In genomic region chr2:27494284-27494943, GRCh38 we compare ENCODE assay signal across 8 cellular contexts. TPM values are rescaled to one million over a fixed set of nuclear protein-coding genes. Genes with fewer than 3 reads are reported as not detected.
DNase-seq lines count a peak whose midpoint lies in the region; ATAC-seq and TF ChIP-seq lines count a peak whose summit lies in the region.

No MANE protein-coding gene starts in this region.

- peak overlapping the region; percentile 84 for H3K4me3 ChIP-seq in HUES64 (ENCODE audit: low read length)
- H3K4me3 ChIP-seq in kidney epithelial cell (ENCODE audit: low read depth, low read length), result peak overlapping the region; percentile 58

- peaks cover 24% of the 10 kb centered on the region for H3K27me3 Mint-ChIP-seq in brain
- peaks cover 51 to 61% of the 10 kb centered on the region in 2 donors for H3K27me3 Mint-ChIP-seq in stimulated activated naive B cell treated with anti-CD40 and anti-IgM and Interleukin-4, amounts not matched to agents 10 μg/mL and 1 μg/mL and 100 μg/mL, for 72 hours

- H3K36me3 Mint-ChIP-seq in brain, result peaks cover 9% of the 10 kb centered on the region
- peaks cover 0 to 3% of the 10 kb centered on the region in 2 donors for H3K36me3 Mint-ChIP-seq in stimulated activated naive B cell treated with anti-CD40 and anti-IgM and Interleukin-4, amounts not matched to agents 10 μg/mL and 1 μg/mL and 100 μg/mL, for 72 hours

- no peak for DNase-seq in kidney epithelial cell (ENCODE audit: low read depth)
- no peak for DNase-seq in stimulated activated naive B cell treated with anti-CD40 and anti-IgM and Interleukin-4, amounts not matched to agents 10 μg/mL and 1 μg/mL and 100 μg/mL, for 72 hours
- DNase-seq in GM10266 (ENCODE audit: extremely low spot score), result no peak
- DNase-seq in midbrain (lab: John Stamatoyannopoulos, UW), result no peak
- no peak for DNase-seq in germinal center (ENCODE audit: low spot score)
- DNase-seq in NCI-H524 (lab: John Stamatoyannopoulos, UW), result no peak

- H3K9me3 Mint-ChIP-seq in brain, result peaks cover 0 to 3% (median 0%) of the 10 kb centered on the region in 5 experiments
- no peaks in the 10 kb centered on the region for H3K9me3 Mint-ChIP-seq in stimulated activated naive B cell treated with anti-CD40 and anti-IgM and Interleukin-4, amounts not matched to agents 10 μg/mL and 1 μg/mL and 100 μg/mL, for 72 hours

- ATAC-seq in stimulated activated naive B cell treated with anti-CD40 and anti-IgM and Interleukin-4, amounts not matched to agents 10 μg/mL and 1 μg/mL and 100 μg/mL, for 72 hours (replicated peaks), result no peak

- H3K9me3 ChIP-seq in HUES64 (ENCODE audit: insufficient read depth, low read depth, low read length), result no peaks in the 10 kb centered on the region

- H3K4me1 Mint-ChIP-seq in brain, result peaks cover 34% of the 10 kb centered on the region
- H3K4me1 Mint-ChIP-seq in stimulated activated naive B cell treated with anti-CD40 and anti-IgM and Interleukin-4, amounts not matched to agents 10 μg/mL and 1 μg/mL and 100 μg/mL, for 72 hours, result peaks cover 9 to 26% of the 10 kb centered on the region in 2 donors

- H3K27me3 ChIP-seq in HUES64 (ENCODE audit: insufficient read depth, low read length) (peaks cover 48% of the 10 kb centered on the region), kidney epithelial cell (ENCODE audit: control insufficient read depth, insufficient read depth, low read length) (no peaks in the 10 kb centered on the region)

- TF ChIP-seq CTCF in brain (conservative IDR thresholded peaks at IDR 0.05) (no peak), kidney epithelial cell (IDR thresholded peaks at IDR 0.05; ENCODE audit: insufficient read depth, low read length, poor library complexity, severe bottlenecking) (no peak), GM10266 (IDR thresholded peaks at IDR 0.05; ENCODE audit: control insufficient read depth, insufficient read depth, low read depth, missing control alignments) (no peak)

- H3K4me3 Mint-ChIP-seq in brain, result peak overlapping the region; percentile 76 to 85 (median 80)
- peak overlapping the region; percentile 67 to 73 for H3K4me3 Mint-ChIP-seq in stimulated activated naive B cell treated with anti-CD40 and anti-IgM and Interleukin-4, amounts not matched to agents 10 μg/mL and 1 μg/mL and 100 μg/mL, for 72 hours

- H3K36me3 ChIP-seq in HUES64 (ENCODE audit: insufficient read depth, low read length) (no peaks in the 10 kb centered on the region), kidney epithelial cell (ENCODE audit: control insufficient read depth, insufficient read depth, low read length) (no peaks in the 10 kb centered on the region)

- no peak overlapping the region for H3K27ac ChIP-seq in HUES64 (ENCODE audit: low read depth, low read length)

- H3K27ac Mint-ChIP-seq in brain, result peak overlapping the region in 3 of 5 experiments; percentile 67 to 85 (median 72)
- no peak overlapping the region for H3K27ac Mint-ChIP-seq in stimulated activated naive B cell treated with anti-CD40 and anti-IgM and Interleukin-4, amounts not matched to agents 10 μg/mL and 1 μg/mL and 100 μg/mL, for 72 hours

- peak overlapping the region; percentile 60; the same call in 1 of the 2 replicates for H3K9ac ChIP-seq in HUES64 (ENCODE audit: low read depth, low read length)

- 7% methylated on average over 35 of the region's 35 CpGs for WGBS in HUES64

- H3K4me1 ChIP-seq in HUES64 (ENCODE audit: insufficient read depth, low read length), result no peaks in the 10 kb centered on the region; the same call in 1 of the 2 replicates

RNA-seq across cellular contexts. Expression of gene FNDC4, which starts 0.6 kb away (rescaled TPM):
- 8.1 TPM for polyA plus RNA-seq in HUES64 (2013, experiment 1 of 2)
- polyA plus RNA-seq in HUES64 (2013, experiment 2 of 2), result 10.7 TPM
- polyA plus RNA-seq in brain (ENCODE audit: insufficient read depth, low read depth, low replicate concordance), result 23.0 TPM
- 28.2 and 30.0 TPM in 2 replicates for total RNA-seq in kidney epithelial cell

RNA-seq across cellular contexts. Expression of gene GCKR, which starts 2.2 kb away (rescaled TPM):
- not detected for polyA plus RNA-seq in HUES64 (2013, experiment 1 of 2)
- 0.19 TPM for polyA plus RNA-seq in HUES64 (2013, experiment 2 of 2)
- not detected for polyA plus RNA-seq in brain (ENCODE audit: insufficient read depth, low read depth, low replicate concordance)
- 0.27 and 0.88 TPM in 2 replicates for total RNA-seq in kidney epithelial cell

RNA-seq across cellular contexts. Expression of gene IFT172, which starts 4.9 kb away (rescaled TPM):
- 7.3 TPM for polyA plus RNA-seq in HUES64 (2013, experiment 1 of 2)
- polyA plus RNA-seq in HUES64 (2013, experiment 2 of 2), result 9.3 TPM
- 14.6 TPM for polyA plus RNA-seq in brain (ENCODE audit: insufficient read depth, low read depth, low replicate concordance)
- 11.2 and 21.6 TPM in 2 replicates for total RNA-seq in kidney epithelial cell

RNA-seq across cellular contexts. Expression of gene KRTCAP3, which starts 52.2 kb away (rescaled TPM):
- 19.6 TPM for polyA plus RNA-seq in HUES64 (2013, experiment 1 of 2)
- polyA plus RNA-seq in HUES64 (2013, experiment 2 of 2), result 21.9 TPM
- 14.7 TPM for polyA plus RNA-seq in brain (ENCODE audit: insufficient read depth, low read depth, low replicate concordance)
- 8.1 and 10.0 TPM in 2 replicates for total RNA-seq in kidney epithelial cell
